Comparison of ENCODE assay signal across 2 cellular contexts in genomic region chr21:44089001-44089911, GRCh38.
TF ChIP-seq lines count a peak whose summit lies in the region.

No MANE protein-coding gene starts in this region.

TF ChIP-seq in liver, 16 proteins besides CTCF, POLR2A, EP300 and RAD21:
- TF ChIP-seq FOXA1 (IDR thresholded peaks at IDR 0.05) (no peak), GABPA (IDR thresholded peaks at IDR 0.05 in 1 of 2, conservative IDR thresholded peaks at IDR 0.05 in 1 of 2) (no peak), RXRA (IDR thresholded peaks at IDR 0.05) (peak in 1 of 2 donors; percentile 40), EGR1 (IDR thresholded peaks at IDR 0.05; ENCODE audit: low read depth in 2 of 2) (no peak), SP1 (IDR thresholded peaks at IDR 0.05) (peak; percentile 52), HNF4A (conservative IDR thresholded peaks at IDR 0.05) (no peak)

TF ChIP-seq in HepG2, 621 proteins besides CTCF, POLR2A, EP300 and RAD21:
- TF ChIP-seq MEF2D (CRISPR knock-in tag; IDR thresholded peaks at IDR 0.05): no peak
- no peak for TF ChIP-seq GABPA (IDR thresholded peaks at IDR 0.05; ENCODE audit: low read depth, low read length)
- TF ChIP-seq GABPA (CRISPR knock-in tag; IDR thresholded peaks at IDR 0.05; ENCODE audit: low read depth): no peak
- no peak for TF ChIP-seq ZMYM3 (CRISPR knock-in tag; IDR thresholded peaks at IDR 0.05)
- no peak for TF ChIP-seq ZNF710 (CRISPR knock-in tag; IDR thresholded peaks at IDR 0.05; ENCODE audit: borderline replicate concordance)
- TF ChIP-seq ZNF547 (CRISPR knock-in tag; IDR thresholded peaks at IDR 0.05): no peak
- TF ChIP-seq AKNA (CRISPR knock-in tag; IDR thresholded peaks at IDR 0.05; ENCODE audit: borderline replicate concordance): no peak
- no peak for TF ChIP-seq KDM4B (CRISPR knock-in tag; IDR thresholded peaks at IDR 0.05)
- no peak for TF ChIP-seq JDP2 (CRISPR knock-in tag; IDR thresholded peaks at IDR 0.05; ENCODE audit: borderline replicate concordance)
- TF ChIP-seq PRPF4 (IDR thresholded peaks at IDR 0.05; ENCODE audit: low read depth, low read length, poor library complexity, severe bottlenecking): no peak
- TF ChIP-seq HNF1B (CRISPR knock-in tag; IDR thresholded peaks at IDR 0.05): no peak
- TF ChIP-seq GTF3A (CRISPR knock-in tag; conservative IDR thresholded peaks at IDR 0.05): no peak
- no peak for TF ChIP-seq SOX5 (CRISPR knock-in tag; IDR thresholded peaks at IDR 0.05; ENCODE audit: borderline replicate concordance)
- TF ChIP-seq DRAP1 (CRISPR knock-in tag; IDR thresholded peaks at IDR 0.05): no peak
- no peak for TF ChIP-seq TSC22D2 (CRISPR knock-in tag; IDR thresholded peaks at IDR 0.05; ENCODE audit: borderline replicate concordance)
- no peak for TF ChIP-seq TBL1XR1 (IDR thresholded peaks at IDR 0.05; ENCODE audit: borderline replicate concordance, low read length, partially characterized antibody)
- no peak for TF ChIP-seq TIGD3 (CRISPR knock-in tag; IDR thresholded peaks at IDR 0.05; ENCODE audit: borderline replicate concordance)
